Comparison of ENCODE assay signal across 20 cellular contexts in the genomic region with DNA sequence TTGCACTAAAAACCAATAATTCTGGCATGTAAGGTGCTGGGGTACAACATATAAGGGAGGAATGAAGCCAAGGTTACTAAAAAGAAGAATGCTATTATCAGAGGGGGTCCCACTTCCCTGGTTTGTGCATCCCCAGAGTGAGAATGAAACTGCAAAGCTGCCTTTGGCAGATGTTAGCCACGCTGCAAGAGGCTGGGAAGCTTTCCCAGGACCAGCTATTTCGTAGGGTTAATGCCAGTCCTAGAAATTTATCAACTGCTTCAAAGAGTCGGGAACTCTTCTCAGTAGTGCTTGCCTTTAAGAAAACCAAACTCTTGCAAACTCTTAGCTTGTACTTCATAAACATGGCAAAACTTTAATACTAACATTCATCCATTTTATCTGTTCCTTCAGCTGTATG.
DNase-seq lines count a peak whose midpoint lies in the region; ATAC-seq, FAIRE-seq and TF ChIP-seq lines count a peak whose summit lies in the region.
"Had no signal": no experiment of that assay in that cellular context is flagged by ENCODE, and none has a peak within 500 bp of the region (broad histone marks: within the 10 kb centered on the region; RNA-seq: fewer than 3 reads in every experiment).

No MANE protein-coding gene starts in this region.

- ATAC-seq in K562 (peak; percentile 19; the same call in 2 of the 3 replicates), HepG2 (no peak), HG02678 (IDR thresholded peaks at IDR 0.05; ENCODE audit: unreplicated experiment) (no peak), GM19035 (IDR thresholded peaks at IDR 0.05; ENCODE audit: unreplicated experiment) (no peak)
- ATAC-seq in effector memory CD8-positive, alpha-beta T cell (replicated peaks), result no peak
- ATAC-seq: activated T-cell treated with anti-CD3 and anti-CD28 coated beads, Interleukin-2, amount 50 U/mL, for 72 hours; upper lobe of right lung had no signal

- H3K4me1 Mint-ChIP-seq in type B pancreatic cell (ENCODE audit: unreplicated experiment), result peaks cover 69% of the 10 kb centered on the region
- no peaks in the 10 kb centered on the region for H3K4me1 Mint-ChIP-seq in effector memory CD8-positive, alpha-beta T cell (ENCODE audit: low read depth in 2 of 2)
- H3K4me1 Mint-ChIP-seq: activated CD4-positive, alpha-beta memory T cell treated with anti-CD3 and anti-CD28 coated beads, Interleukin-2, amount 10 ng/mL, durations not matched to agents 7 days and 5 days; activated naive CD8-positive, alpha-beta T cell treated with anti-CD3 and anti-CD28 coated beads for 36 hours had no signal

- no peaks in the 10 kb centered on the region for H3K36me3 Mint-ChIP-seq in type B pancreatic cell
- no peaks in the 10 kb centered on the region for H3K36me3 Mint-ChIP-seq in effector memory CD8-positive, alpha-beta T cell (ENCODE audit: insufficient read depth)
- H3K36me3 Mint-ChIP-seq: activated naive CD8-positive, alpha-beta T cell treated with anti-CD3 and anti-CD28 coated beads for 36 hours; naive B cell had no signal

- TF ChIP-seq EP300 in K562 (IDR thresholded peaks at IDR 0.05; ENCODE audit: low read length) (no peak), HepG2 (IDR thresholded peaks at IDR 0.05; ENCODE audit: low read depth in 2 of 2, low read length in 2 of 2) (no peak), HepG2 (CRISPR knock-in tag; IDR thresholded peaks at IDR 0.05; ENCODE audit: borderline replicate concordance) (no peak)

- H3K4me3 Mint-ChIP-seq in type B pancreatic cell, result peak overlapping the region; percentile 84
- H3K4me3 Mint-ChIP-seq in effector memory CD8-positive, alpha-beta T cell, result no peak overlapping the region
- H3K4me3 Mint-ChIP-seq: activated CD4-positive, alpha-beta memory T cell treated with anti-CD3 and anti-CD28 coated beads, Interleukin-2, amount 10 ng/mL, durations not matched to agents 7 days and 5 days; activated naive CD8-positive, alpha-beta T cell treated with anti-CD3 and anti-CD28 coated beads for 36 hours; activated T-cell treated with anti-CD3 and anti-CD28 coated beads, Interleukin-2, amount 50 U/mL, for 72 hours; naive B cell had no signal

- peak overlapping the region; percentile 9 for H3K4me3 ChIP-seq in cardiac muscle cell
- H3K4me3 ChIP-seq in left ventricle myocardium inferior, result no peak overlapping the region
- H3K4me3 ChIP-seq in K562, result peak overlapping the region; percentile 19; the same call in 1 of the 2 replicates
- peak overlapping the region in 2 of 3 experiments; percentile 3; a peak in 2 of 6 replicates for H3K4me3 ChIP-seq in HepG2 (replicated peaks in 1 of 3; ENCODE audit: insufficient read depth in 1 of 3, low read depth in 2 of 3, low read length in 3 of 3)
- H3K4me3 ChIP-seq: upper lobe of right lung had no signal

- H3K9me3 ChIP-seq in cardiac muscle cell (ENCODE audit: low read depth), result no peaks in the 10 kb centered on the region
- H3K9me3 ChIP-seq in left ventricle myocardium inferior (replicated peaks), result no peaks in the 10 kb centered on the region
- no peaks in the 10 kb centered on the region for H3K9me3 ChIP-seq in K562 (replicated peaks; ENCODE audit: control insufficient read depth, insufficient read depth, low read depth, low read length)
- H3K9me3 ChIP-seq in HepG2 (ENCODE audit: low read length), result no peaks in the 10 kb centered on the region
- H3K9me3 ChIP-seq: Peyer's patch, upper lobe of right lung had no signal

- in situ Hi-C loops in K562 (cut with MboI) (no loop called here), HepG2 (cut with HindIII; ENCODE audit: extremely low pct_ligation_motif_present, low pct_unique_long_range_greater_than_20kb) (no loop called here)

- peaks cover 49% of the 10 kb centered on the region for H3K79me2 ChIP-seq in K562 (ENCODE audit: control insufficient read depth, insufficient read depth, low read length)
- peaks cover 30% of the 10 kb centered on the region for H3K79me2 ChIP-seq in HepG2 (ENCODE audit: insufficient read depth, low read length)

- H3K27ac ChIP-seq in cardiac muscle cell (peak overlapping the region; percentile 57), left ventricle myocardium inferior (replicated peaks) (no peak overlapping the region), K562 (ENCODE audit: extremely low read depth, low read depth, low read length) (peak overlapping the region; percentile 71; the same call in 2 of the 3 replicates), HepG2 (ENCODE audit: extremely low read length, insufficient read depth, low read length) (peak overlapping the region; percentile 9)
- H3K27ac ChIP-seq: upper lobe of right lung had no signal

- intact Hi-C loops in left ventricle myocardium inferior (cut with micrococcal nuclease) (no loop called here), K562 (cut with micrococcal nuclease) (loop anchor here (5.0 kb wide), 1 partner anchor 37 kb away; no protein-coding TSS in a partner anchor), HepG2 (cut with micrococcal nuclease; ENCODE audit: unreplicated experiment) (loop anchor here (5.0 kb wide), 2 partner anchors 32 to 42 kb away; no protein-coding TSS in a partner anchor)

- H4K20me1 ChIP-seq in K562 (replicated peaks; ENCODE audit: control insufficient read depth, insufficient read depth, low read length) (no peaks in the 10 kb centered on the region), HepG2 (ENCODE audit: insufficient read depth, low read length) (no peaks in the 10 kb centered on the region; the same call in 1 of the 2 replicates)

- POLR2A ChIA-PET in K562 (lab: Yijun Ruan, JAX) (interaction anchor here (1.0 to 2.9 kb wide), 7 partner anchors 9 to 19 kb away, joined by 3 to 9 read pairs (median 4); no protein-coding TSS in a partner anchor), HepG2 (lab: Yijun Ruan, JAX) (interaction anchor here (1.1 to 2.9 kb wide), 2 partner anchors 27 to 64 kb away, joined by 10 to 13 read pairs; no protein-coding TSS in a partner anchor)

- H3K36me3 ChIP-seq in cardiac muscle cell (no peaks in the 10 kb centered on the region), left ventricle myocardium inferior (no peaks in the 10 kb centered on the region), K562 (ENCODE audit: control insufficient read depth, insufficient read depth, low read length) (no peaks in the 10 kb centered on the region), HepG2 (replicated peaks in 1 of 2; ENCODE audit: control insufficient read depth in 1 of 2, insufficient read depth in 2 of 2, low read length in 2 of 2) (0 out of 5 replicates have a peak, but pooled peaks cover 0 to 4% of the 10 kb centered on the region in 2 experiments)
- H3K36me3 ChIP-seq: Peyer's patch, upper lobe of right lung had no signal

- no peak for TF ChIP-seq POLR2A in K562 (conservative IDR thresholded peaks at IDR 0.05)
- no peak for TF ChIP-seq POLR2A in HepG2 (IDR thresholded peaks at IDR 0.05; ENCODE audit: insufficient read depth in 1 of 2, low read depth in 2 of 2, low read length in 2 of 2)

- peak; percentile 34 to 40 for DNase-seq in cardiac muscle cell (ENCODE audit: low read depth in 1 of 2, low spot score in 1 of 2)
- no peak for DNase-seq in left ventricle myocardium inferior
- no peak for DNase-seq in K562 (ENCODE audit: extremely low read depth in 1 of 4, low spot score in 3 of 4)
- no peak for DNase-seq in HepG2 (ENCODE audit: low spot score)
- DNase-seq in type B pancreatic cell (ENCODE audit: extremely low spot score, unreplicated experiment), result no peak
- DNase-seq in effector memory CD8-positive, alpha-beta T cell, result no peak
- DNase-seq: activated CD4-positive, alpha-beta memory T cell treated with anti-CD3 and anti-CD28 coated beads, Interleukin-2, amount 10 ng/mL, durations not matched to agents 7 days and 5 days; activated naive CD8-positive, alpha-beta T cell treated with anti-CD3 and anti-CD28 coated beads for 36 hours; activated T-cell treated with anti-CD3 and anti-CD28 coated beads, Interleukin-2, amount 50 U/mL, for 72 hours; central memory CD4-positive, alpha-beta T cell; effector CD8-positive, alpha-beta T cell; naive B cell; NCI-H187 treated with DMSO at 0.1 percent for 48 hours; Peyer's patch; stimulated activated CD4-positive, alpha-beta T cell treated with anti-CD3 and anti-CD28 coated beads, Interleukin-12 subunit alpha, Interleukin-12 subunit beta, amount 100 ng/mL, for 4 hours; stimulated activated naive CD4-positive, alpha-beta T cell treated with Interleukin-2 at 50 U/mL for 16 hours; SW 1271; upper lobe of right lung had no signal

- no peaks in the 10 kb centered on the region for H3K27me3 ChIP-seq in cardiac muscle cell
- H3K27me3 ChIP-seq in left ventricle myocardium inferior (ENCODE audit: low read depth), result peaks cover 9% of the 10 kb centered on the region
- H3K27me3 ChIP-seq in K562 (ENCODE audit: control insufficient read depth in 2 of 2, insufficient read depth in 2 of 2, low read length in 2 of 2), result no peaks in the 10 kb centered on the region
- no peaks in the 10 kb centered on the region for H3K27me3 ChIP-seq in HepG2 (ENCODE audit: control insufficient read depth in 1 of 2, insufficient read depth in 2 of 2, low read length in 2 of 2)
- H3K27me3 ChIP-seq: Peyer's patch, upper lobe of right lung had no signal

- CTCF ChIA-PET in K562 (lab: Yijun Ruan, JAX; ENCODE audit: low intra/inter-chr PET ratio), result no interaction called here
- CTCF ChIA-PET in HepG2 (lab: Yijun Ruan, JAX; ENCODE audit: low intra/inter-chr PET ratio, low total read pairs), result no interaction called here

- H3K4me2 ChIP-seq in K562 (ENCODE audit: insufficient read depth, low read length) (peak overlapping the region; percentile 44), HepG2 (ENCODE audit: low read depth, low read length) (peak overlapping the region; percentile 79)

- TF ChIP-seq RAD21 in K562 (CRISPR knock-in tag; conservative IDR thresholded peaks at IDR 0.05 in 1 of 2, IDR thresholded peaks at IDR 0.05 in 1 of 2), result no peak
- TF ChIP-seq RAD21 in HepG2 (CRISPR knock-in tag; IDR thresholded peaks at IDR 0.05), result no peak

- H3K9me1 ChIP-seq in K562 (ENCODE audit: control insufficient read depth, insufficient read depth, low read length), result no peaks in the 10 kb centered on the region

- H2AFZ ChIP-seq in K562 (ENCODE audit: low read depth, low read length), result no peak overlapping the region
- H2AFZ ChIP-seq in HepG2 (ENCODE audit: low read length), result no peak overlapping the region

- BruUV-seq in K562 (replicated peaks; lab: Mats Ljungman, UMichigan) (no TSS peak), HepG2 (replicated peaks; lab: Mats Ljungman, UMichigan) (no TSS peak)

- H3K9ac ChIP-seq in K562 (ENCODE audit: insufficient read depth in 1 of 2, low read depth in 2 of 2, low read length in 2 of 2) (peak overlapping the region; percentile 40; a peak in 2 of 4 replicates), HepG2 (ENCODE audit: insufficient read depth, low read depth, low read length) (peak overlapping the region; percentile 10; the same call in 1 of the 2 replicates)

- 23% methylated on average over 3 of the region's 3 CpGs for WGBS in K562 (ENCODE audit: insufficient coverage, low coverage, missing lambda C conversion rate)
- WGBS in HepG2 (ENCODE audit: low lambda C conversion rate), result 84% methylated on average over 3 of the region's 3 CpGs

- peak overlapping the region; percentile 80 for H3K27ac Mint-ChIP-seq in type B pancreatic cell
- H3K27ac Mint-ChIP-seq in effector memory CD8-positive, alpha-beta T cell, result no peak overlapping the region
- H3K27ac Mint-ChIP-seq: activated CD4-positive, alpha-beta memory T cell treated with anti-CD3 and anti-CD28 coated beads, Interleukin-2, amount 10 ng/mL, durations not matched to agents 7 days and 5 days; activated naive CD8-positive, alpha-beta T cell treated with anti-CD3 and anti-CD28 coated beads for 36 hours; activated T-cell treated with anti-CD3 and anti-CD28 coated beads, Interleukin-2, amount 50 U/mL, for 72 hours; naive B cell had no signal

- no peaks in the 10 kb centered on the region for H3K9me3 Mint-ChIP-seq in type B pancreatic cell
- no peaks in the 10 kb centered on the region for H3K9me3 Mint-ChIP-seq in effector memory CD8-positive, alpha-beta T cell
- H3K9me3 Mint-ChIP-seq: activated CD4-positive, alpha-beta memory T cell treated with anti-CD3 and anti-CD28 coated beads, Interleukin-2, amount 10 ng/mL, durations not matched to agents 7 days and 5 days; activated naive CD8-positive, alpha-beta T cell treated with anti-CD3 and anti-CD28 coated beads for 36 hours; activated T-cell treated with anti-CD3 and anti-CD28 coated beads, Interleukin-2, amount 50 U/mL, for 72 hours; naive B cell had no signal

- no peaks in the 10 kb centered on the region for H3K27me3 Mint-ChIP-seq in type B pancreatic cell
- peaks cover 39 to 74% of the 10 kb centered on the region in 2 donors for H3K27me3 Mint-ChIP-seq in effector memory CD8-positive, alpha-beta T cell

- FAIRE-seq in K562 (lab: Jason Lieb, UNC) (peak; percentile 26), HepG2 (lab: Jason Lieb, UNC) (no peak)

- H3K4me1 ChIP-seq in cardiac muscle cell (ENCODE audit: low read depth) (peaks cover 50% of the 10 kb centered on the region), left ventricle myocardium inferior (peaks cover 15% of the 10 kb centered on the region), K562 (replicated peaks in 1 of 2; ENCODE audit: control insufficient read depth in 2 of 2, insufficient read depth in 2 of 2, low read length in 2 of 2) (peaks cover 10 to 43% of the 10 kb centered on the region in 2 experiments), HepG2 (ENCODE audit: insufficient read depth, low read length) (peaks cover 58% of the 10 kb centered on the region)

- TF ChIP-seq CTCF in cardiac muscle cell (IDR thresholded peaks at IDR 0.05; ENCODE audit: low read depth, low read length), result no peak
- TF ChIP-seq CTCF in left ventricle myocardium inferior (IDR thresholded peaks at IDR 0.05; ENCODE audit: borderline replicate concordance), result no peak
- TF ChIP-seq CTCF in K562 (IDR thresholded peaks at IDR 0.05 in 2 of 3, conservative IDR thresholded peaks at IDR 0.05 in 1 of 3; ENCODE audit: insufficient read depth in 2 of 3, low read depth in 1 of 3, low read length in 3 of 3), result no peak
- no peak for TF ChIP-seq CTCF in HepG2 (CRISPR knock-in tag; IDR thresholded peaks at IDR 0.05)
- no peak for TF ChIP-seq CTCF in type B pancreatic cell (conservative IDR thresholded peaks at IDR 0.05)

Comparison
In these comparisons a context has a peak if more than half of its experiments do, and no peak if none do; other contexts are left out.
1. DNase-seq: peak in cardiac muscle cell (2 of 2); none in left ventricle myocardium inferior (single experiment), K562 (0 of 4), HepG2 (single experiment), type B pancreatic cell (single experiment) and effector memory CD8-positive, alpha-beta T cell (0 of 3).